ENCODE assay signal across 8 cellular contexts in genomic region chr3:115819785-115820384, GRCh38.
A peak's percentile ranks its signal among the peaks of the same experiment; 100 is the strongest.
DNase-seq lines count a peak whose midpoint lies in the region; ATAC-seq and TF ChIP-seq lines count a peak whose summit lies in the region.

No MANE protein-coding gene starts in this region.

- no peaks in the 10 kb centered on the region for H3K9me3 Mint-ChIP-seq in Calu3 (ENCODE audit: low read depth, unreplicated experiment)
- no peaks in the 10 kb centered on the region for H3K9me3 Mint-ChIP-seq in effector memory CD8-positive, alpha-beta T cell

- no peak overlapping the region for H3K23ac ChIP-seq in mesendoderm (ENCODE audit: low read length)

- H3K27me3 Mint-ChIP-seq in Calu3 (ENCODE audit: unreplicated experiment) = no peaks in the 10 kb centered on the region
- H3K27me3 Mint-ChIP-seq in effector memory CD8-positive, alpha-beta T cell = no peaks in the 10 kb centered on the region

- no peak overlapping the region for H3K27ac ChIP-seq in mesendoderm (ENCODE audit: low read depth, low read length)

- no peak overlapping the region for H2BK120ac ChIP-seq in mesendoderm (ENCODE audit: low read depth, low read length)

- peaks cover 7% of the 10 kb centered on the region for H3K36me3 Mint-ChIP-seq in Calu3 (ENCODE audit: insufficient read depth, unreplicated experiment)
- H3K36me3 Mint-ChIP-seq in effector memory CD8-positive, alpha-beta T cell (ENCODE audit: insufficient read depth) = no peaks in the 10 kb centered on the region

- no peaks in the 10 kb centered on the region for H3K27me3 ChIP-seq in mesendoderm (ENCODE audit: insufficient read depth, low read length, poor library complexity)

- no peak overlapping the region for H2AK5ac ChIP-seq in mesendoderm (ENCODE audit: low read length)

- no peak overlapping the region for H4K5ac ChIP-seq in mesendoderm (ENCODE audit: low read length)

- no peaks in the 10 kb centered on the region for H3K36me3 ChIP-seq in mesendoderm (ENCODE audit: control insufficient read depth, insufficient read depth, low read length)

- no peak overlapping the region for H3K56ac ChIP-seq in mesendoderm (ENCODE audit: low read length)

- no peak overlapping the region for H3K4me3 Mint-ChIP-seq in Calu3 (ENCODE audit: low read depth, unreplicated experiment)
- H3K4me3 Mint-ChIP-seq in effector memory CD8-positive, alpha-beta T cell = no peak overlapping the region

- no peak overlapping the region for H2BK15ac ChIP-seq in mesendoderm (replicated peaks; ENCODE audit: low read depth)

- H3K27ac Mint-ChIP-seq in Calu3 (ENCODE audit: unreplicated experiment) = no peak overlapping the region
- H3K27ac Mint-ChIP-seq in effector memory CD8-positive, alpha-beta T cell = no peak overlapping the region

- no peaks in the 10 kb centered on the region for H3K4me1 Mint-ChIP-seq in Calu3 (ENCODE audit: low read depth, unreplicated experiment)
- H3K4me1 Mint-ChIP-seq in effector memory CD8-positive, alpha-beta T cell (ENCODE audit: low read depth in 2 of 2) = peaks cover 0 to under 1% of the 10 kb centered on the region in 2 donors

- H3K18ac ChIP-seq in mesendoderm (ENCODE audit: low read length) = no peak overlapping the region

- H3K4ac ChIP-seq in mesendoderm (ENCODE audit: low read depth, low read length) = no peak overlapping the region

- BruUV-seq in Calu3 (replicated peaks; lab: Mats Ljungman, UMichigan) = no TSS peak

- H3K4me3 ChIP-seq in mesendoderm (ENCODE audit: low read length) = no peak overlapping the region

- CTCF ChIA-PET in Calu3 (lab: Charles Lee) = interaction anchor here (0.7 to 0.9 kb wide), 3 partner anchors 16 to 600 kb away, joined by 3 read pairs; no protein-coding TSS in a partner anchor

- H3K79me2 ChIP-seq in mesendoderm (ENCODE audit: control insufficient read depth, insufficient read depth, low read length) = no peaks in the 10 kb centered on the region

- no peak overlapping the region for H3K4me2 ChIP-seq in mesendoderm (ENCODE audit: low read length)

- TF ChIP-seq CTCF in Calu3 (IDR thresholded peaks at IDR 0.05; ENCODE audit: unreplicated experiment) = peak; percentile 88

- H3K9ac ChIP-seq in mesendoderm (ENCODE audit: low read length) = no peak overlapping the region

- no peaks in the 10 kb centered on the region for H3K4me1 ChIP-seq in mesendoderm (ENCODE audit: control insufficient read depth, low read depth, low read length)

- H2BK5ac ChIP-seq in mesendoderm (ENCODE audit: low read length) = no peak overlapping the region

- ATAC-seq in GM19455 (IDR thresholded peaks at IDR 0.05; ENCODE audit: unreplicated experiment) = peak; percentile 84
- ATAC-seq in HG03520 (IDR thresholded peaks at IDR 0.05; ENCODE audit: unreplicated experiment) = peak; percentile 98
- ATAC-seq in effector memory CD8-positive, alpha-beta T cell (replicated peaks) = peak; percentile 97

- H4K8ac ChIP-seq in mesendoderm (ENCODE audit: low read depth, low read length) = no peak overlapping the region

- DNase-seq in Calu3 (peak; percentile 61), NCI-H524 (lab: John Stamatoyannopoulos, UW) (peak; percentile 58 to 91), mesendoderm (peak; percentile 86)
- DNase-seq in activated CD4-positive, alpha-beta T cell treated with anti-CD3 and anti-CD28 coated beads for 48 hours = peak; percentile 65
- DNase-seq in effector memory CD8-positive, alpha-beta T cell = peak; percentile 64 to 69 (median 66)
- peak; percentile 12 to 38 for DNase-seq in stimulated activated CD8-positive, alpha-beta memory T cell treated with anti-CD3 and anti-CD28 coated beads, Interleukin-7, amount 100 ng/mL, for 4 hours (ENCODE audit: low read depth in 2 of 2)

- intact Hi-C loops in Calu3 (cut with micrococcal nuclease; ENCODE audit: unreplicated experiment) = no loop called here

- no peaks in the 10 kb centered on the region for H3K79me1 ChIP-seq in mesendoderm (ENCODE audit: low read length)

- WGBS in mesendoderm (ENCODE audit: extremely low coverage, insufficient coverage, low lambda C conversion rate) = no CpG with 5 or more reads among the region's 6 CpGs

Comparison
In these comparisons a context has a peak if more than half of its experiments do, and no peak if none do; other contexts are left out.
1. DNase-seq: peak in every context shown above with its lines; median percentile 86 in mesendoderm; 74 in NCI-H524; 66 in effector memory CD8-positive, alpha-beta T cell; 65 in activated CD4-positive, alpha-beta T cell treated with anti-CD3 and anti-CD28 coated beads for 48 hours; 61 in Calu3; 25 in stimulated activated CD8-positive, alpha-beta memory T cell treated with anti-CD3 and anti-CD28 coated beads, Interleukin-7, amount 100 ng/mL, for 4 hours.